ENCODE assay signal across 1 cellular context in genomic region chr10:88879754-88880286, GRCh38.
TF ChIP-seq lines count a peak whose summit lies in the region.

STAMBPL1 (plus strand) TSS chr10:88880245; CDS start chr10:88901709, 21,464 bp downstream.

TF ChIP-seq in GM12878, 131 proteins besides CTCF, POLR2A, EP300 and RAD21 (continued from another document):
- TF ChIP-seq HSF1 (IDR thresholded peaks at IDR 0.05; ENCODE audit: low read depth, low read length) (no peak), ZBED1 (IDR thresholded peaks at IDR 0.05; ENCODE audit: borderline replicate concordance) (no peak), RELA (IDR thresholded peaks at IDR 0.05; ENCODE audit: borderline replicate concordance, partially characterized antibody) (no peak), ZNF687 (IDR thresholded peaks at IDR 0.05) (no peak)
